In genomic region chr1:2378956-2379732, GRCh38 we compare ENCODE assay signal across 25 cellular contexts. TPM values are rescaled to one million over a fixed set of nuclear protein-coding genes. Genes with fewer than 3 reads are reported as not detected.
DNase-seq lines count a peak whose midpoint lies in the region; ATAC-seq, FAIRE-seq and TF ChIP-seq lines count a peak whose summit lies in the region.
"Had no signal": no experiment of that assay in that cellular context is flagged by ENCODE, and none has a peak within 500 bp of the region (broad histone marks: within the 10 kb centered on the region; RNA-seq: fewer than 3 reads in every experiment).

No MANE protein-coding gene starts in this region.

- H2BK5ac ChIP-seq in H9 (ENCODE audit: insufficient read length, low read length), result no peak overlapping the region

- peaks cover 52% of the 10 kb centered on the region for H3K4me1 ChIP-seq in BLaER1
- H3K4me1 ChIP-seq in H9 (ENCODE audit: insufficient read depth, low read length), result no peaks in the 10 kb centered on the region
- H3K4me1 ChIP-seq in Karpas-422 (ENCODE audit: low read length), result peaks cover 11% of the 10 kb centered on the region
- H3K4me1 ChIP-seq: neural progenitor cell had no signal

- ATAC-seq in left colon, result no peak
- no peak for ATAC-seq in HG03135 (IDR thresholded peaks at IDR 0.05; ENCODE audit: unreplicated experiment)
- ATAC-seq: effector memory CD8-positive, alpha-beta T cell; gastroesophageal sphincter had no signal

- no peak overlapping the region for H4K5ac ChIP-seq in H9 (ENCODE audit: insufficient read length, low read depth, low read length)

- H3K23ac ChIP-seq in H9 (ENCODE audit: insufficient read length, low read depth, low read length), result no peak overlapping the region

- no peak overlapping the region for H3K4me3 Mint-ChIP-seq in H9
- H3K4me3 Mint-ChIP-seq: activated naive CD8-positive, alpha-beta T cell treated with anti-CD3 and anti-CD28 coated beads, Interleukin-2, amount 10 ng/mL, durations not matched to agents 7 days and 5 days; CD8-positive, alpha-beta memory T cell; effector memory CD8-positive, alpha-beta T cell; neural progenitor cell had no signal

- no peaks in the 10 kb centered on the region for H3K79me1 ChIP-seq in H9 (ENCODE audit: insufficient read depth, low read depth, low read length, poor library complexity, severe bottlenecking)

- no peak for DNase-seq in H9
- DNase-seq in left colon, result peak; percentile 2 to 12
- DNase-seq in posterior vena cava (ENCODE audit: low spot score), result peak; percentile 67
- no peak for DNase-seq in HuH-7 (ENCODE audit: low spot score)
- no peak for DNase-seq in D721Med (ENCODE audit: insufficient read length, low spot score)
- no peak for DNase-seq in Karpas-422
- DNase-seq: effector memory CD8-positive, alpha-beta T cell; esophagus squamous epithelium; GDM1; KG1; NCI-H2227 treated with DMSO at 0.1 percent for 48 hours; NCI-H82; PC-9; stimulated activated CD4-positive, alpha-beta T cell treated with anti-CD3 and anti-CD28 coated beads, Interleukin-4, amount 100 ng/mL, for 1 hour; stomach had no signal

- H3K9me3 ChIP-seq in BLaER1, result no peaks in the 10 kb centered on the region
- H3K9me3 ChIP-seq in H9 (ENCODE audit: control insufficient read depth, low read depth, low read length), result no peaks in the 10 kb centered on the region
- no peaks in the 10 kb centered on the region for H3K9me3 ChIP-seq in Karpas-422 (ENCODE audit: low read length)
- H3K9me3 ChIP-seq: esophagus squamous epithelium, gastroesophageal sphincter, SJSA1, stomach, tibial nerve had no signal

- peaks cover 79% of the 10 kb centered on the region for H4K20me1 ChIP-seq in BLaER1
- no peaks in the 10 kb centered on the region for H4K20me1 ChIP-seq in H9 (ENCODE audit: control insufficient read depth, insufficient read depth, insufficient read length)
- H4K20me1 ChIP-seq in Karpas-422 (ENCODE audit: insufficient read depth, low read depth, low read length), result peaks cover 12% of the 10 kb centered on the region; the same call in 1 of the 2 replicates

- no peak overlapping the region for H2AK5ac ChIP-seq in H9 (ENCODE audit: insufficient read length, low read length)

- no peaks in the 10 kb centered on the region for H3K9me3 Mint-ChIP-seq in H9
- H3K9me3 Mint-ChIP-seq: activated naive CD8-positive, alpha-beta T cell treated with anti-CD3 and anti-CD28 coated beads, Interleukin-2, amount 10 ng/mL, durations not matched to agents 7 days and 5 days; CD8-positive, alpha-beta memory T cell; effector memory CD8-positive, alpha-beta T cell; neural progenitor cell had no signal

- no peak overlapping the region for H3K4ac ChIP-seq in H9 (ENCODE audit: low read depth, low read length)

- no peak overlapping the region for H2BK20ac ChIP-seq in H9 (ENCODE audit: low read depth, low read length, poor library complexity, severe bottlenecking)

- H3K27ac ChIP-seq in BLaER1 (no peak overlapping the region), H9 (ENCODE audit: insufficient read length, low read depth, low read length) (no peak overlapping the region), Karpas-422 (ENCODE audit: low read length) (no peak overlapping the region)
- H3K27ac ChIP-seq: esophagus squamous epithelium, gastroesophageal sphincter, neural progenitor cell, PC-9, SJSA1, stomach, tibial nerve had no signal

- H3K27me3 ChIP-seq in BLaER1 (peaks cover 75% of the 10 kb centered on the region), H9 (ENCODE audit: insufficient read depth, low read length) (no peaks in the 10 kb centered on the region), Karpas-422 (ENCODE audit: low read length) (no peaks in the 10 kb centered on the region)
- H3K27me3 ChIP-seq: esophagus squamous epithelium, gastroesophageal sphincter, neural progenitor cell, SJSA1, stomach, tibial nerve had no signal

- no peak overlapping the region for H4K91ac ChIP-seq in H9 (ENCODE audit: insufficient read length, low read depth, low read length)

- H3K4me2 ChIP-seq in BLaER1, result peak overlapping the region; percentile 71
- H3K4me2 ChIP-seq in H9 (ENCODE audit: insufficient read depth, insufficient read length, low read length), result no peak overlapping the region
- H3K4me2 ChIP-seq in Karpas-422 (ENCODE audit: low read depth, low read length, poor library complexity, severe bottlenecking), result no peak overlapping the region
- H3K4me2 ChIP-seq: neural progenitor cell, PC-9, smooth muscle cell had no signal

- H3K9ac ChIP-seq in BLaER1, result no peak overlapping the region
- no peak overlapping the region for H3K9ac ChIP-seq in H9 (ENCODE audit: extremely low read depth, insufficient read length, low read length)
- H3K9ac ChIP-seq in Karpas-422 (ENCODE audit: low read length), result no peak overlapping the region
- H3K9ac ChIP-seq: neural progenitor cell had no signal

- H3K56ac ChIP-seq in H9 (ENCODE audit: insufficient read length, low read depth, low read length), result no peak overlapping the region

- no peak overlapping the region for H4K8ac ChIP-seq in H9 (replicated peaks; ENCODE audit: insufficient read length, low read depth, low read length)

- WGBS in H9 (ENCODE audit: extremely low coverage, insufficient read length, low lambda C conversion rate), result no CpG with 5 or more reads among the region's 18 CpGs

- H3K4me3 ChIP-seq in BLaER1 (no peak overlapping the region), Karpas-422 (ENCODE audit: low read length) (no peak overlapping the region)
- H3K4me3 ChIP-seq: esophagus squamous epithelium, gastroesophageal sphincter, neural progenitor cell, PC-9, SJSA1, smooth muscle cell, stomach, tibial nerve had no signal

- intact Hi-C loops in left colon (cut with DNase I, micrococcal nuclease), result no loop called here
- intact Hi-C loops in posterior vena cava (cut with DNase I), result no loop called here

- H3K4me1 Mint-ChIP-seq in H9, result peaks cover under 1 to 2% of the 10 kb centered on the region in 2 experiments; a peak in 1 of 4 replicates
- H3K4me1 Mint-ChIP-seq: activated naive CD8-positive, alpha-beta T cell treated with anti-CD3 and anti-CD28 coated beads, Interleukin-2, amount 10 ng/mL, durations not matched to agents 7 days and 5 days had no signal

- H3K23me2 ChIP-seq in H9 (ENCODE audit: insufficient read length, low read depth, low read length, poor library complexity, severe bottlenecking), result no peaks in the 10 kb centered on the region

- H3K27me3 Mint-ChIP-seq in H9 (ENCODE audit: low read depth), result no peaks in the 10 kb centered on the region; the same call in none of the 2 replicates
- H3K27me3 Mint-ChIP-seq: activated naive CD8-positive, alpha-beta T cell treated with anti-CD3 and anti-CD28 coated beads, Interleukin-2, amount 10 ng/mL, durations not matched to agents 7 days and 5 days; CD8-positive, alpha-beta memory T cell; effector memory CD8-positive, alpha-beta T cell had no signal

- no peak overlapping the region; the same call in 1 of the 2 replicates for H3K14ac ChIP-seq in H9 (ENCODE audit: insufficient read depth, low read length)

- H3K18ac ChIP-seq in H9 (ENCODE audit: insufficient read length, low read depth, low read length), result no peak overlapping the region

- H2BK15ac ChIP-seq in H9 (ENCODE audit: low read depth, low read length), result no peak overlapping the region

- no peak for TF ChIP-seq CTCF in H9 (conservative IDR thresholded peaks at IDR 0.05)
- TF ChIP-seq CTCF in D721Med (IDR thresholded peaks at IDR 0.05; ENCODE audit: insufficient read depth, missing control alignments), result no peak

- FAIRE-seq in D721Med (lab: Jason Lieb, UNC), result no peak
- FAIRE-seq: colon had no signal

- H2BK120ac ChIP-seq in H9 (ENCODE audit: low read depth, low read length, poor library complexity, severe bottlenecking), result no peak overlapping the region

- H2BK12ac ChIP-seq in H9 (ENCODE audit: insufficient read length, low read depth, low read length), result no peak overlapping the region

- no peaks in the 10 kb centered on the region for H3K9me2 ChIP-seq in Karpas-422 (replicated peaks; ENCODE audit: insufficient read depth, low read length)

- no peaks in the 10 kb centered on the region; a peak in 1 of 7 replicates for H3K36me3 Mint-ChIP-seq in H9 (ENCODE audit: insufficient read depth in 1 of 3, low read depth in 3 of 3)
- H3K36me3 Mint-ChIP-seq: activated naive CD8-positive, alpha-beta T cell treated with anti-CD3 and anti-CD28 coated beads, Interleukin-2, amount 10 ng/mL, durations not matched to agents 7 days and 5 days; CD8-positive, alpha-beta memory T cell had no signal

- H3T11ph ChIP-seq in H9 (ENCODE audit: low read length), result no peak overlapping the region

- no peak overlapping the region for H2AFZ ChIP-seq in H9 (ENCODE audit: low read length)
- no peak overlapping the region for H2AFZ ChIP-seq in Karpas-422 (ENCODE audit: low read length)
- H2AFZ ChIP-seq: neural progenitor cell, PC-9 had no signal

- H3K36me3 ChIP-seq in BLaER1, result no peaks in the 10 kb centered on the region
- H3K36me3 ChIP-seq in Karpas-422 (ENCODE audit: insufficient read depth, low read length), result no peaks in the 10 kb centered on the region
- H3K36me3 ChIP-seq: esophagus squamous epithelium, neural progenitor cell, SJSA1, stomach had no signal

- H3K79me2 ChIP-seq in H9 (ENCODE audit: insufficient read depth, low read length) (no peaks in the 10 kb centered on the region), Karpas-422 (ENCODE audit: low read length) (no peaks in the 10 kb centered on the region)

- peak overlapping the region in 2 of 3 experiments; percentile 44 to 68; a peak in 2 of 7 replicates for H3K27ac Mint-ChIP-seq in H9
- H3K27ac Mint-ChIP-seq: activated naive CD8-positive, alpha-beta T cell treated with anti-CD3 and anti-CD28 coated beads, Interleukin-2, amount 10 ng/mL, durations not matched to agents 7 days and 5 days; neural progenitor cell had no signal

RNA-seq across cellular contexts. Expression of gene MORN1, which starts 12.2 kb away (rescaled TPM):
- total RNA-seq in H9 (2021) (12.7 and 14.3 TPM in 2 replicates), left colon (10 to 100 TPM; 11.0 to 15.2 TPM), posterior vena cava (1 to 10 TPM; 3.8 to 5.5 TPM)
- 6.2 and 9.8 TPM in 2 replicates for total RNA-seq in Karpas-422 (2014; rRNA removed; shearing (Covaris generic); ENCODE audit: low replicate concordance)

RNA-seq across cellular contexts. Expression of gene RER1, which starts 12.5 kb away (rescaled TPM):
- total RNA-seq in H9 (2021) (110 and 118 TPM in 2 replicates), left colon (100 to 1,000 TPM; 191 to 221 TPM), posterior vena cava (100 to 1,000 TPM in 1 of 2 donors, 10 to 100 TPM in 1; 93.7 to 101 TPM)
- 57.2 and 108 TPM in 2 replicates for total RNA-seq in Karpas-422 (2014; rRNA removed; shearing (Covaris generic); ENCODE audit: low replicate concordance)

RNA-seq across cellular contexts. Expression of gene PEX10, which starts 33.2 kb away (rescaled TPM):
- 33.6 and 34.4 TPM in 2 replicates for total RNA-seq in H9 (2021)
- 10 to 100 TPM; 17.8 to 19.9 TPM for total RNA-seq in left colon
- total RNA-seq in posterior vena cava, result 10 to 100 TPM; 10.9 to 13.1 TPM
- total RNA-seq in Karpas-422 (2014; rRNA removed; shearing (Covaris generic); ENCODE audit: low replicate concordance), result 21.4 and 32.4 TPM in 2 replicates

Comparison
In these comparisons a context has a peak if more than half of its experiments do, and no peak if none do; other contexts are left out.
1. DNase-seq: peak in left colon (2 of 2) and posterior vena cava (single experiment); none in H9 (single experiment), HuH-7 (single experiment), D721Med (single experiment) and Karpas-422 (single experiment).